1 cellular context compared by ENCODE assay signal in genomic region chr11:92822410-92822809, GRCh38.
TF ChIP-seq lines count a peak whose summit lies in the region.

No MANE protein-coding gene starts in this region.

TF ChIP-seq in WTC11, 78 proteins besides CTCF, POLR2A, EP300 and RAD21 (continued from another document):
- TF ChIP-seq ZNF317 (CRISPR knock-in tag; IDR thresholded peaks at IDR 0.05; ENCODE audit: borderline replicate concordance, low read depth) (no peak), IRF2 (CRISPR knock-in tag; IDR thresholded peaks at IDR 0.05; ENCODE audit: borderline replicate concordance, low read depth) (no peak), ESRRA (CRISPR knock-in tag; IDR thresholded peaks at IDR 0.05; ENCODE audit: borderline replicate concordance) (no peak), GTF2I (CRISPR knock-in tag; conservative IDR thresholded peaks at IDR 0.05) (no peak), MXD4 (CRISPR knock-in tag; IDR thresholded peaks at IDR 0.05; ENCODE audit: borderline replicate concordance) (no peak)
- TF ChIP-seq, protein P1, sequence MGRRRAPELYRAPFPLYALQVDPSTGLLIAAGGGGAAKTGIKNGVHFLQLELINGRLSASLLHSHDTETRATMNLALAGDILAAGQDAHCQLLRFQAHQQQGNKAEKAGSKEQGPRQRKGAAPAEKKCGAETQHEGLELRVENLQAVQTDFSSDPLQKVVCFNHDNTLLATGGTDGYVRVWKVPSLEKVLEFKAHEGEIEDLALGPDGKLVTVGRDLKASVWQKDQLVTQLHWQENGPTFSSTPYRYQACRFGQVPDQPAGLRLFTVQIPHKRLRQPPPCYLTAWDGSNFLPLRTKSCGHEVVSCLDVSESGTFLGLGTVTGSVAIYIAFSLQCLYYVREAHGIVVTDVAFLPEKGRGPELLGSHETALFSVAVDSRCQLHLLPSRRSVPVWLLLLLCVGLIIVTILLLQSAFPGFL (CRISPR knock-in tag; IDR thresholded peaks at IDR 0.05; ENCODE audit: borderline replicate concordance) = no peak
